Comparison of ENCODE assay signal across 15 cellular contexts in genomic region chr18:38369772-38370690, GRCh38.
DNase-seq lines count a peak whose midpoint lies in the region; ATAC-seq and TF ChIP-seq lines count a peak whose summit lies in the region.
"Had no signal": no experiment of that assay in that cellular context is flagged by ENCODE, and none has a peak within 500 bp of the region (broad histone marks: within the 10 kb centered on the region; RNA-seq: fewer than 3 reads in every experiment).

No MANE protein-coding gene starts in this region.

- CTCF ChIA-PET in CD4-positive, alpha-beta T cell (lab: Charles Lee): no interaction called here

- no peaks in the 10 kb centered on the region for H3K9me2 ChIP-seq in MM.1S (replicated peaks; ENCODE audit: insufficient read depth, low read length)

- peaks cover 32% of the 10 kb centered on the region for H3F3A ChIP-seq in MM.1S (ENCODE audit: insufficient read depth, low read length)

- peak overlapping the region; percentile 21 for H3K4me3 Mint-ChIP-seq in CD4-positive, alpha-beta T cell
- H3K4me3 Mint-ChIP-seq in osteocyte (ENCODE audit: unreplicated experiment): no peak overlapping the region
- H3K4me3 Mint-ChIP-seq: activated CD4-positive, alpha-beta memory T cell treated with anti-CD3 and anti-CD28 coated beads, Interleukin-2, amount 10 ng/mL, durations not matched to agents 7 days and 5 days had no signal

- no peaks in the 10 kb centered on the region for H4K20me1 ChIP-seq in MM.1S (ENCODE audit: insufficient read depth, low read length)

- H3K27ac ChIP-seq in CD4-positive, alpha-beta T cell (ENCODE audit: low read depth, low read length): no peak overlapping the region
- H3K27ac ChIP-seq in MM.1S (ENCODE audit: low read length): no peak overlapping the region
- H3K27ac ChIP-seq: C4-2B had no signal

- no peaks in the 10 kb centered on the region for H3K27me3 Mint-ChIP-seq in CD4-positive, alpha-beta T cell
- H3K27me3 Mint-ChIP-seq in osteocyte (ENCODE audit: unreplicated experiment): no peaks in the 10 kb centered on the region
- H3K27me3 Mint-ChIP-seq: activated CD4-positive, alpha-beta memory T cell treated with anti-CD3 and anti-CD28 coated beads, Interleukin-2, amount 10 ng/mL, durations not matched to agents 7 days and 5 days had no signal

- H3K9me3 Mint-ChIP-seq in CD4-positive, alpha-beta T cell: no peaks in the 10 kb centered on the region
- no peaks in the 10 kb centered on the region for H3K9me3 Mint-ChIP-seq in osteocyte (ENCODE audit: unreplicated experiment)

- peaks cover 6% of the 10 kb centered on the region for H3K4me1 Mint-ChIP-seq in CD4-positive, alpha-beta T cell (ENCODE audit: low read depth)
- H3K4me1 Mint-ChIP-seq in osteocyte (ENCODE audit: unreplicated experiment): peaks cover 4% of the 10 kb centered on the region
- H3K4me1 Mint-ChIP-seq: activated CD4-positive, alpha-beta memory T cell treated with anti-CD3 and anti-CD28 coated beads, Interleukin-2, amount 10 ng/mL, durations not matched to agents 7 days and 5 days had no signal

- H3K27ac Mint-ChIP-seq in CD4-positive, alpha-beta T cell: no peak overlapping the region
- no peak overlapping the region for H3K27ac Mint-ChIP-seq in osteocyte (ENCODE audit: unreplicated experiment)
- H3K27ac Mint-ChIP-seq: activated CD4-positive, alpha-beta memory T cell treated with anti-CD3 and anti-CD28 coated beads, Interleukin-2, amount 10 ng/mL, durations not matched to agents 7 days and 5 days had no signal

- no peaks in the 10 kb centered on the region for H3K36me3 Mint-ChIP-seq in CD4-positive, alpha-beta T cell (ENCODE audit: low read depth)
- H3K36me3 Mint-ChIP-seq in osteocyte (ENCODE audit: unreplicated experiment): no peaks in the 10 kb centered on the region

- no peak overlapping the region for H2AFZ ChIP-seq in MM.1S (ENCODE audit: low read length)

- no peaks in the 10 kb centered on the region for H3K36me3 ChIP-seq in MM.1S (replicated peaks; ENCODE audit: insufficient read depth, low read length)

- ATAC-seq in CD4-positive, alpha-beta T cell (ENCODE audit: poor library complexity): no peak
- ATAC-seq in HG03378 (IDR thresholded peaks at IDR 0.05; ENCODE audit: unreplicated experiment): no peak
- no peak for ATAC-seq in left colon

- POLR2A ChIA-PET in CD4-positive, alpha-beta T cell (lab: Charles Lee): no interaction called here

- no peak for TF ChIP-seq CTCF in CD4-positive, alpha-beta T cell (IDR thresholded peaks at IDR 0.05)
- TF ChIP-seq CTCF in MM.1S (IDR thresholded peaks at IDR 0.05; ENCODE audit: low read length): no peak
- TF ChIP-seq CTCF in epithelial cell of esophagus (IDR thresholded peaks at IDR 0.05; ENCODE audit: insufficient read depth, low read depth, low read length, missing control alignments): no peak
- no peak for TF ChIP-seq CTCF in osteocyte (IDR thresholded peaks at IDR 0.05)

- H3K27me3 ChIP-seq in CD4-positive, alpha-beta T cell (ENCODE audit: control insufficient read depth, insufficient read depth, low read length): no peaks in the 10 kb centered on the region
- peaks cover 49% of the 10 kb centered on the region for H3K27me3 ChIP-seq in MM.1S (replicated peaks; ENCODE audit: insufficient read depth, low read length)

- no peak overlapping the region for H3K9ac ChIP-seq in MM.1S (ENCODE audit: low read length)

- no peak overlapping the region for H3K4me3 ChIP-seq in MM.1S (ENCODE audit: low read length)
- no peak overlapping the region for H3K4me3 ChIP-seq in epithelial cell of esophagus (ENCODE audit: low read length)

- no peaks in the 10 kb centered on the region for H3K79me2 ChIP-seq in MM.1S (ENCODE audit: low read length)

- H3K4me2 ChIP-seq in MM.1S (ENCODE audit: low read depth, low read length): peak overlapping the region; percentile 69

- no peak for DNase-seq in CD4-positive, alpha-beta T cell
- DNase-seq in DMS53 (lab: John Stamatoyannopoulos, UW) (peak; percentile 66), MM.1S (peak; percentile 68), epithelial cell of esophagus (ENCODE audit: low read depth) (peak; percentile 23), Kasumi-1 (lab: John Stamatoyannopoulos, UW) (no peak), left colon (no peak), osteocyte (ENCODE audit: extremely low spot score, unreplicated experiment) (no peak)
- DNase-seq: activated CD4-positive, alpha-beta memory T cell treated with anti-CD3 and anti-CD28 coated beads, Interleukin-2, amount 10 ng/mL, durations not matched to agents 7 days and 5 days; hypothalamus; mesendoderm; occipital lobe; small intestine; substantia nigra had no signal

- intact Hi-C loops in CD4-positive, alpha-beta T cell (cut with DNase I, micrococcal nuclease): no loop called here
- intact Hi-C loops in left colon (cut with DNase I, micrococcal nuclease): no loop called here

- peaks cover 4% of the 10 kb centered on the region for H3K9me3 ChIP-seq in CD4-positive, alpha-beta T cell (ENCODE audit: control insufficient read depth, low read length)
- no peaks in the 10 kb centered on the region for H3K9me3 ChIP-seq in MM.1S (replicated peaks; ENCODE audit: insufficient read depth, low read length)

- H3K4me1 ChIP-seq in MM.1S (ENCODE audit: low read length): peaks cover 40% of the 10 kb centered on the region

Comparison
In these comparisons a context has a peak if more than half of its experiments do, and no peak if none do; other contexts are left out.
1. DNase-seq: peak in DMS53 (single experiment), MM.1S (single experiment) and epithelial cell of esophagus (single experiment); none in CD4-positive, alpha-beta T cell (0 of 10), Kasumi-1 (0 of 2), left colon (0 of 2) and osteocyte (single experiment).